Comparison of ENCODE assay signal across 15 cellular contexts in the genomic region with DNA sequence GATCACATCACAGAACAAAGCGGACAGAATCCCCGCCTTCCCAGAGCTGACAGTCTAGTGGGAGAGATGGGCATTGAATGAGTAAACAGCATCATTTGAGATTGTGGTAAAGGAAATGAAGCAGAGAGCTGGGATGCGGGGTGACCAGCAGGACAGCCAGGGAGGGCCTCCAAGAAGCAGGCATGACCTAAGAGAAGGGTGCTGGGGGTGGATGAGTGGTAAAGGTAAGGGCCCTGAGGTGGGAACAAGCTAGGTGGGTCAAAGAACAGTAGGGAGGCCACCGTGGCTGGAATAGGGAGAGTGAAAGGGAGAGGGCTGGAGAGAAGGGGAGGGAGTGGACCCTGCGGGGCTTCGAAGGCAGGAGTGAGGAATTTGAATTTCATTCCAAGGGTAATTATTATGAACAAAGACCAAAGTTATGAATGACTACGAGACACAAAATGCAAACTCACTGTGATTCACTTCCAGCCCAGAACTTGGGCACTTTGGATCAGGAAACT.
DNase-seq lines count a peak whose midpoint lies in the region; ATAC-seq and TF ChIP-seq lines count a peak whose summit lies in the region.
"Had no signal": no experiment of that assay in that cellular context is flagged by ENCODE, and none has a peak within 500 bp of the region (broad histone marks: within the 10 kb centered on the region; RNA-seq: fewer than 3 reads in every experiment).

No MANE protein-coding gene starts in this region.

- POLR2A ChIA-PET in BJ (lab: Charles Lee): no interaction called here

- no peaks in the 10 kb centered on the region for H4K20me1 ChIP-seq in neural progenitor cell (ENCODE audit: low read depth)

- H3K4me1 Mint-ChIP-seq in neural progenitor cell: no peaks in the 10 kb centered on the region

- H3K4me3 ChIP-seq in BJ (ENCODE audit: low read depth, low read length) (no peak overlapping the region), brain microvascular endothelial cell (ENCODE audit: low read depth, low read length) (no peak overlapping the region), neural progenitor cell (no peak overlapping the region), Peyer's patch (no peak overlapping the region)

- H3K36me3 ChIP-seq in BJ (ENCODE audit: control insufficient read depth, insufficient read depth, low read length): no peaks in the 10 kb centered on the region
- no peaks in the 10 kb centered on the region for H3K36me3 ChIP-seq in brain microvascular endothelial cell (replicated peaks)
- no peaks in the 10 kb centered on the region for H3K36me3 ChIP-seq in neural progenitor cell
- H3K36me3 ChIP-seq in Peyer's patch: no peaks in the 10 kb centered on the region

- peak overlapping the region; percentile 1 for H3K4me3 Mint-ChIP-seq in neural progenitor cell

- H3K27me3 ChIP-seq in BJ (ENCODE audit: control insufficient read depth, insufficient read depth, low read length): no peaks in the 10 kb centered on the region
- H3K27me3 ChIP-seq in brain microvascular endothelial cell (replicated peaks): no peaks in the 10 kb centered on the region
- no peaks in the 10 kb centered on the region for H3K27me3 ChIP-seq in neural progenitor cell
- no peaks in the 10 kb centered on the region for H3K27me3 ChIP-seq in Peyer's patch

- H3K36me3 Mint-ChIP-seq in neural progenitor cell: no peaks in the 10 kb centered on the region

- CTCF ChIA-PET in BJ (lab: Yijun Ruan, JAX): interaction anchor here (1.5 kb wide), 1 partner anchor 8 kb away, joined by 5 read pairs; no protein-coding TSS in a partner anchor

- H3K4me2 ChIP-seq in neural progenitor cell: no peak overlapping the region

- in situ Hi-C loops in brain microvascular endothelial cell (cut with HindIII; ENCODE audit: low pct_ligation_motif_present, low sequenced_read_pairs): no loop called here

- no peak overlapping the region for H2AFZ ChIP-seq in neural progenitor cell (replicated peaks)

- no peaks in the 10 kb centered on the region for H3K9me3 ChIP-seq in neural progenitor cell (ENCODE audit: low read depth)
- H3K9me3 ChIP-seq in Peyer's patch: no peaks in the 10 kb centered on the region

- H3K4me1 ChIP-seq in neural progenitor cell (no peaks in the 10 kb centered on the region), Peyer's patch (peaks cover 0 to 9% (median 2%) of the 10 kb centered on the region in 4 donors)

- H3K9ac ChIP-seq in neural progenitor cell: no peak overlapping the region

- H3F3A ChIP-seq in neural progenitor cell (ENCODE audit: low read depth): no peaks in the 10 kb centered on the region

- TF ChIP-seq CTCF in BJ (IDR thresholded peaks at IDR 0.05; ENCODE audit: insufficient read depth, low read depth, low read length) (no peak), brain microvascular endothelial cell (IDR thresholded peaks at IDR 0.05; ENCODE audit: low read depth, low read length, missing control alignments) (peak; percentile 2), neural progenitor cell (IDR thresholded peaks at IDR 0.05) (no peak), Peyer's patch (IDR thresholded peaks at IDR 0.05) (no peak)

- ATAC-seq in HG03095 (IDR thresholded peaks at IDR 0.05; ENCODE audit: unreplicated experiment) (no peak), GM21390 (IDR thresholded peaks at IDR 0.05; ENCODE audit: unreplicated experiment) (no peak)

- DNase-seq in BJ (ENCODE audit: low read depth) (peak; percentile 41), HT1080 (ENCODE audit: low read depth) (peak; percentile 64), brain microvascular endothelial cell (peak; percentile 24), neural progenitor cell (ENCODE audit: low spot score) (no peak), NCI-H1930 (lab: John Stamatoyannopoulos, UW) (no peak), Peyer's patch (no peak)
- DNase-seq: activated CD4-positive, alpha-beta T cell treated with anti-CD3 and anti-CD28 coated beads, Interleukin-2, amount 50 U/mL, for 1 hour; caudate nucleus; MM.1S; stimulated activated CD4-positive, alpha-beta T cell treated with anti-CD3 and anti-CD28 coated beads, Interleukin-4, amount 100 ng/mL, for 4 hours; stimulated activated naive CD4-positive, alpha-beta T cell treated with Interleukin-2 at 50 U/mL for 16 hours; T-helper 2 cell had no signal

- TF ChIP-seq POLR2A in Peyer's patch (IDR thresholded peaks at IDR 0.05): no peak

- no peak overlapping the region for H3K27ac ChIP-seq in brain microvascular endothelial cell
- no peak overlapping the region for H3K27ac ChIP-seq in neural progenitor cell
- H3K27ac ChIP-seq in Peyer's patch: no peak overlapping the region

- H3K27ac Mint-ChIP-seq in neural progenitor cell: peak overlapping the region; percentile 30
- H3K27ac Mint-ChIP-seq: activated T-helper 2 cell treated with anti-CD3 and anti-CD28 coated beads, Interferon-gamma antibody, Interleukin-2, Interleukin-4, amounts not matched to agents 10 μg/mL and 5 μg/mL and 100 μg/mL, durations not matched to agents 14 hours and 24 hours and 36 hours had no signal

- no peaks in the 10 kb centered on the region for H3K79me2 ChIP-seq in neural progenitor cell (ENCODE audit: low read depth)

- H3K27me3 Mint-ChIP-seq in neural progenitor cell (ENCODE audit: insufficient read depth, low read depth): peaks cover 9% of the 10 kb centered on the region

- no peaks in the 10 kb centered on the region for H3K9me3 Mint-ChIP-seq in neural progenitor cell
- H3K9me3 Mint-ChIP-seq: activated T-helper 2 cell treated with anti-CD3 and anti-CD28 coated beads, Interferon-gamma antibody, Interleukin-2, Interleukin-4, amounts not matched to agents 10 μg/mL and 5 μg/mL and 100 μg/mL, durations not matched to agents 14 hours and 24 hours and 36 hours had no signal

Comparison
In these comparisons a context has a peak if more than half of its experiments do, and no peak if none do; other contexts are left out.
1. DNase-seq: peak in BJ (single experiment), HT1080 (single experiment) and brain microvascular endothelial cell (single experiment); none in neural progenitor cell (single experiment), NCI-H1930 (0 of 2) and Peyer's patch (0 of 3).